In genomic region chr9:135074354-135075233, GRCh38 we compare ENCODE assay signal across 9 cellular contexts. TPM values are rescaled to one million over a fixed set of nuclear protein-coding genes. Genes with fewer than 3 reads are reported as not detected.
A peak's percentile ranks its signal among the peaks of the same experiment; 100 is the strongest.
DNase-seq lines count a peak whose midpoint lies in the region; ATAC-seq and TF ChIP-seq lines count a peak whose summit lies in the region.
"Had no signal": no experiment of that assay in that cellular context is flagged by ENCODE, and none has a peak within 500 bp of the region (broad histone marks: within the 10 kb centered on the region; RNA-seq: fewer than 3 reads in every experiment).

No MANE protein-coding gene starts in this region.

- H2AK5ac ChIP-seq in trophoblast cell (ENCODE audit: low read length), result no peak overlapping the region

- no peaks in the 10 kb centered on the region for H3K79me1 ChIP-seq in trophoblast cell (ENCODE audit: low read length)

- H2BK12ac ChIP-seq in trophoblast cell (ENCODE audit: low read length), result no peak overlapping the region

- no peak overlapping the region for H3K27ac Mint-ChIP-seq in GM23338

- no peaks in the 10 kb centered on the region for H3F3A ChIP-seq in GM23338 (replicated peaks; ENCODE audit: low read depth)

- H3K9me3 ChIP-seq in body of pancreas (no peaks in the 10 kb centered on the region), lung (ENCODE audit: control insufficient read depth in 2 of 2, insufficient read depth in 1 of 2, low read length in 1 of 2) (peaks cover 0 to 2% of the 10 kb centered on the region in 2 donors), trophoblast cell (ENCODE audit: insufficient read depth, low read depth, low read length) (peaks cover 3% of the 10 kb centered on the region)

- H4K20me1 ChIP-seq in GM23338 (replicated peaks; ENCODE audit: insufficient read depth), result peaks cover 6% of the 10 kb centered on the region

- no peaks in the 10 kb centered on the region for H3K36me3 Mint-ChIP-seq in GM23338 (ENCODE audit: low read depth)

- H2AFZ ChIP-seq in GM23338, result no peak overlapping the region; the same call in 1 of the 2 replicates
- H2AFZ ChIP-seq in trophoblast cell (ENCODE audit: insufficient read depth, low read length, poor library complexity), result no peak overlapping the region

- H3K36me3 ChIP-seq in GM23338 (ENCODE audit: insufficient read depth) (no peaks in the 10 kb centered on the region), body of pancreas (replicated peaks in 1 of 2; ENCODE audit: insufficient read depth in 1 of 2, low read depth in 2 of 2) (no peaks in the 10 kb centered on the region), lung (ENCODE audit: control insufficient read depth in 2 of 2, insufficient read depth in 2 of 2, low read length in 2 of 2) (no peaks in the 10 kb centered on the region), trophoblast cell (ENCODE audit: control insufficient read depth in 1 of 2, insufficient read depth in 2 of 2, low read length in 2 of 2) (no peaks in the 10 kb centered on the region)

- H3K79me2 ChIP-seq in GM23338 (replicated peaks; ENCODE audit: insufficient read depth) (no peaks in the 10 kb centered on the region), trophoblast cell (ENCODE audit: control insufficient read depth, insufficient read depth, low read length, poor library complexity) (no peaks in the 10 kb centered on the region)

- no peak; the same call in 2 of the 3 replicates for ATAC-seq in GM23338
- ATAC-seq in body of pancreas, result no peak
- ATAC-seq in lung (ENCODE audit: insufficient read depth, low FRiP score), result no peak

- H2BK120ac ChIP-seq in trophoblast cell (ENCODE audit: insufficient read depth, low read length, poor library complexity), result no peak overlapping the region

- WGBS in body of pancreas, 2 donors, result 40 to 41% methylated on average over 17 to 19 of the region's 19 CpGs
- 43 to 45% methylated on average over 19 of the region's 19 CpGs for WGBS in lung, 2 donors
- WGBS in trophoblast cell (ENCODE audit: extremely low coverage, insufficient coverage, insufficient read length), result no CpG with 5 or more reads among the region's 19 CpGs

- TF ChIP-seq CTCF in GM23338 (conservative IDR thresholded peaks at IDR 0.05; ENCODE audit: low read depth in 2 of 2) (no peak), body of pancreas (IDR thresholded peaks at IDR 0.05) (no peak), lung (IDR thresholded peaks at IDR 0.05; ENCODE audit: control extremely low read depth, extremely low read depth) (no peak)

- H4K8ac ChIP-seq in trophoblast cell (ENCODE audit: low read depth, low read length), result no peak overlapping the region

- no peak overlapping the region for H4K12ac ChIP-seq in trophoblast cell (ENCODE audit: low read depth, low read length)

- H3K27me3 ChIP-seq in GM23338 (ENCODE audit: insufficient read depth) (peaks cover 13% of the 10 kb centered on the region), body of pancreas (no peaks in the 10 kb centered on the region), lung (ENCODE audit: control insufficient read depth, insufficient read depth) (no peaks in the 10 kb centered on the region), trophoblast cell (ENCODE audit: insufficient read depth, low read length) (peaks cover 21% of the 10 kb centered on the region)

- no peaks in the 10 kb centered on the region; the same call in 2 of the 3 replicates for H3K9me3 Mint-ChIP-seq in GM23338

- peaks cover 24% of the 10 kb centered on the region for H3K4me1 Mint-ChIP-seq in GM23338

- no peak overlapping the region for H3K18ac ChIP-seq in trophoblast cell (ENCODE audit: low read length)

- no peak overlapping the region for H3K27ac ChIP-seq in GM23338 (ENCODE audit: low read depth)
- no peak overlapping the region for H3K27ac ChIP-seq in body of pancreas
- H3K27ac ChIP-seq in lung (ENCODE audit: low read depth in 1 of 2, low read length in 1 of 2), result no peak overlapping the region
- peak overlapping the region in 2 of 21 experiments; percentile 0 to 31 for H3K27ac ChIP-seq in skin epidermis
- no peak overlapping the region for H3K27ac ChIP-seq in trophoblast cell (ENCODE audit: low read depth, low read length)

- no peak for TF ChIP-seq POLR2A in body of pancreas (IDR thresholded peaks at IDR 0.05)

- H3K9me2 ChIP-seq in GM23338 (ENCODE audit: insufficient read depth), result no peaks in the 10 kb centered on the region

- H3K4ac ChIP-seq in trophoblast cell (ENCODE audit: low read depth, low read length), result no peak overlapping the region

- no peak overlapping the region for H3K14ac ChIP-seq in trophoblast cell (ENCODE audit: low read length)

- H3K4me2 ChIP-seq in GM23338, result peak overlapping the region; percentile 82
- H3K4me2 ChIP-seq in trophoblast cell (ENCODE audit: low read length), result no peak overlapping the region

- H3K4me3 ChIP-seq in GM23338 (peak overlapping the region; percentile 74), body of pancreas (peak overlapping the region; percentile 21 to 31), lung (peak overlapping the region; percentile 7), skin epidermis (peak overlapping the region; percentile 19 to 58 (median 35)), trophoblast cell (ENCODE audit: low read depth, low read length) (no peak overlapping the region)

- peaks cover 26% of the 10 kb centered on the region for H3K27me3 Mint-ChIP-seq in GM23338 (ENCODE audit: insufficient read depth, low read depth, poor library complexity)

- H3K4me3 Mint-ChIP-seq in GM23338, result peak overlapping the region; percentile 66

- intact Hi-C loops in body of pancreas (cut with DNase I), result no loop called here

- H3K23ac ChIP-seq in trophoblast cell (ENCODE audit: low read length), result no peak overlapping the region

- H3K9ac ChIP-seq in trophoblast cell (ENCODE audit: low read length), result no peak overlapping the region

- peaks cover 5% of the 10 kb centered on the region; the same call in 1 of the 2 replicates for H3K4me1 ChIP-seq in GM23338 (ENCODE audit: insufficient read depth)
- H3K4me1 ChIP-seq in body of pancreas, result peaks cover 19% of the 10 kb centered on the region
- H3K4me1 ChIP-seq in lung (ENCODE audit: control insufficient read depth in 2 of 2, insufficient read depth in 2 of 2, low read length in 2 of 2), result peaks cover 0 to 5% of the 10 kb centered on the region in 2 donors
- H3K4me1 ChIP-seq in trophoblast cell (ENCODE audit: control insufficient read depth in 1 of 2, insufficient read depth in 2 of 2, low read length in 2 of 2), result peaks cover 0 to 5% of the 10 kb centered on the region in 2 experiments

- H4K91ac ChIP-seq in trophoblast cell (ENCODE audit: low read depth, low read length), result no peak overlapping the region

- no peak overlapping the region for H2BK5ac ChIP-seq in trophoblast cell (ENCODE audit: low read depth, low read length, poor library complexity)

- DNase-seq in GM23338 (ENCODE audit: low spot score) (peak; percentile 75), body of pancreas (no peak), lung (ENCODE audit: low spot score) (no peak), trophoblast cell (no peak), occipital lobe (lab: John Stamatoyannopoulos, UW) (no peak), SHP77 treated with DMSO at 0.1 percent for 48 hours (lab: John Stamatoyannopoulos, UW) (no peak)
- no peak for DNase-seq in stimulated activated CD4-positive, alpha-beta T cell treated with anti-CD3 and anti-CD28 coated beads, Interleukin-4, amount 100 ng/mL, for 24 hours
- DNase-seq: SIG-M5 had no signal

TF ChIP-seq in GM23338, 12 proteins besides CTCF, POLR2A, EP300 and RAD21:
- TF ChIP-seq ZNF331 (CRISPR knock-in tag; IDR thresholded peaks at IDR 0.05; ENCODE audit: low read depth), result no peak
- TF ChIP-seq CREB1 (CRISPR knock-in tag; IDR thresholded peaks at IDR 0.05; ENCODE audit: low read depth), result peak; percentile 75; the same call in 1 of the 2 replicates
TF ChIP-seq in GM23338: peak in this region for 1.

RNA-seq across cellular contexts. Expression of gene OLFM1, which starts 12.9 kb away (rescaled TPM):
- total RNA-seq in GM23338 (2014; rRNA removed; shearing (Covaris generic)), result 30.4 and 40.1 TPM in 2 replicates
- polyA plus RNA-seq in GM23338 (2016; fragmentation: Nextera tagmentation; extraction: Ambion mirVana) (20.6 and 24.5 TPM in 2 replicates), lung (10 to 100 TPM in 1 of 2 donors, 1 to 10 TPM in 1; 7.6 to 23.4 TPM)
- total RNA-seq in body of pancreas (1 to 10 TPM; 6.3 to 7.8 TPM), lung (10 to 100 TPM in 1 of 2 donors, 1 to 10 TPM in 1; 8.2 to 24.8 TPM), occipital lobe (77.8 TPM)
- 0.10 TPM in 2 replicates for polyA plus RNA-seq in trophoblast cell (2013)
